In genomic region chr21:42861311-42862122, GRCh38 we compare ENCODE assay signal across 18 cellular contexts.
"Had no signal": no experiment of that assay in that cellular context is flagged by ENCODE, and none has a peak within 500 bp of the region (broad histone marks: within the 10 kb centered on the region; RNA-seq: fewer than 3 reads in every experiment).

No MANE protein-coding gene starts in this region.

- H3K27me3 Mint-ChIP-seq: activated CD4-positive, alpha-beta memory T cell treated with anti-CD3 and anti-CD28 coated beads, Interleukin-2, amount 10 ng/mL, durations not matched to agents 7 days and 5 days; activated naive CD4-positive, alpha-beta T cell treated with anti-CD3 and anti-CD28 coated beads, Interleukin-2, amount 50 U/mL, for 24 hours; memory B cell; naive thymus-derived CD8-positive, alpha-beta T cell; stimulated activated naive B cell treated with anti-CD40 and anti-IgM and Interleukin-4, amounts not matched to agents 10 μg/mL and 1 μg/mL and 100 μg/mL, for 72 hours; T-cell had no signal

- H3K36me3 ChIP-seq: uterus had no signal

- H3K4me3 ChIP-seq: adrenal gland, coronary artery, tibial artery, uterus had no signal

- H3K27ac Mint-ChIP-seq: activated CD4-positive, alpha-beta memory T cell treated with anti-CD3 and anti-CD28 coated beads, Interleukin-2, amount 10 ng/mL, durations not matched to agents 7 days and 5 days; activated naive CD4-positive, alpha-beta T cell treated with anti-CD3 and anti-CD28 coated beads, Interleukin-2, amount 50 U/mL, for 24 hours; memory B cell; T-cell had no signal

- DNase-seq: activated CD4-positive, alpha-beta memory T cell treated with anti-CD3 and anti-CD28 coated beads, Interleukin-2, amount 10 ng/mL, durations not matched to agents 7 days and 5 days; activated effector memory CD4-positive, alpha-beta T cell treated with anti-CD3 and anti-CD28 coated beads, Interleukin-2, amount 50 U/mL, for 16 hours; activated T-cell treated with anti-CD3 and anti-CD28 coated beads, Interleukin-2, amount 50 U/mL, for 4 hours; adrenal gland; effector CD4-positive, alpha-beta T cell; foreskin keratinocyte; left colon; naive thymus-derived CD8-positive, alpha-beta T cell; retina; stimulated activated CD4-positive, alpha-beta T cell treated with anti-CD3 and anti-CD28 coated beads, Interleukin-4, amount 100 ng/mL, for 1 hour; stimulated activated naive B cell treated with anti-CD40 and anti-IgM and Interleukin-4, amounts not matched to agents 10 μg/mL and 1 μg/mL and 100 μg/mL, for 72 hours; T-cell; tibial artery; uterus had no signal

- H3K4me3 Mint-ChIP-seq: activated CD4-positive, alpha-beta memory T cell treated with anti-CD3 and anti-CD28 coated beads, Interleukin-2, amount 10 ng/mL, durations not matched to agents 7 days and 5 days; activated naive CD4-positive, alpha-beta T cell treated with anti-CD3 and anti-CD28 coated beads, Interleukin-2, amount 50 U/mL, for 24 hours; activated T-cell treated with anti-CD3 and anti-CD28 coated beads, Interleukin-2, amount 50 U/mL, for 4 hours; memory B cell; naive thymus-derived CD8-positive, alpha-beta T cell; stimulated activated naive B cell treated with anti-CD40 and anti-IgM and Interleukin-4, amounts not matched to agents 10 μg/mL and 1 μg/mL and 100 μg/mL, for 72 hours; T-cell had no signal

- H3K27me3 ChIP-seq: adrenal gland, foreskin keratinocyte, neutrophil, tibial artery, uterus had no signal

- H3K27ac ChIP-seq: adrenal gland, coronary artery, foreskin keratinocyte, neutrophil, tibial artery, uterus had no signal

- H3K9me3 Mint-ChIP-seq: activated CD4-positive, alpha-beta memory T cell treated with anti-CD3 and anti-CD28 coated beads, Interleukin-2, amount 10 ng/mL, durations not matched to agents 7 days and 5 days; activated naive CD4-positive, alpha-beta T cell treated with anti-CD3 and anti-CD28 coated beads, Interleukin-2, amount 50 U/mL, for 24 hours; activated T-cell treated with anti-CD3 and anti-CD28 coated beads, Interleukin-2, amount 50 U/mL, for 4 hours; memory B cell; naive thymus-derived CD8-positive, alpha-beta T cell; stimulated activated naive B cell treated with anti-CD40 and anti-IgM and Interleukin-4, amounts not matched to agents 10 μg/mL and 1 μg/mL and 100 μg/mL, for 72 hours; T-cell had no signal

- H3K4me1 ChIP-seq: adrenal gland, foreskin keratinocyte, tibial artery, uterus had no signal

- H3K9me3 ChIP-seq: adrenal gland, neutrophil, tibial artery, uterus had no signal

- ATAC-seq: activated T-cell treated with anti-CD3 and anti-CD28 coated beads, Interleukin-2, amount 50 U/mL, for 4 hours; foreskin keratinocyte; naive thymus-derived CD8-positive, alpha-beta T cell; stimulated activated naive B cell treated with anti-CD40 and anti-IgM and Interleukin-4, amounts not matched to agents 10 μg/mL and 1 μg/mL and 100 μg/mL, for 72 hours; T-cell had no signal
